ENCODE assay signal across 19 cellular contexts in the genomic region with DNA sequence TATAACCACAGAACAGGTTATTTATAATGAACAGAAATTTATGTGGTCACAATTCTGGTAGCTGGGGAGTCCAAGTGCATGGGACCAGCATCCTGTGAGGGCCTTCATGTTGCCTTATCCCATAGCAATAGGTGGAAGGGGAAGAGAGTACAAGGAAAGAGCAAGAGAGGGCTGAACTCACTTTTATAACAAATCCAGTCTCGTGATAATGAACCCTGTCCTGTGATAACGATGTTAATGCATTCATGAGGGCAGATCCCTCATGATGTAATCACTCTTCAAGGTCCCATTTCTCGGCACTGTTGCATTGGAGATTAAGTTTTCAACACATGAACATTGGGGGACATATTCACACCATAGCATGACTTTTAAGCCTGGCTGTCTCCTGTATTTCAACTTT.
"Had no signal": no experiment of that assay in that cellular context is flagged by ENCODE, and none has a peak within 500 bp of the region (broad histone marks: within the 10 kb centered on the region; RNA-seq: fewer than 3 reads in every experiment).

No MANE protein-coding gene starts in this region.

- H3K9me3 ChIP-seq: body of pancreas, gastrocnemius medialis, psoas muscle, SK-N-SH, upper lobe of right lung had no signal

- H3K9me3 Mint-ChIP-seq: neural progenitor cell had no signal

- H3K36me3 Mint-ChIP-seq: neural progenitor cell; stimulated activated effector memory CD8-positive, alpha-beta T cell treated with anti-CD3 and anti-CD28 coated beads, Interleukin-12 subunit alpha, Interleukin-12 subunit beta, amount 100 ng/mL, for 72 hours had no signal

- H3K36me3 ChIP-seq: gastrocnemius medialis, neural progenitor cell, stomach, upper lobe of right lung had no signal

- DNase-seq: activated CD4-positive, alpha-beta T cell treated with anti-CD3 and anti-CD28 coated beads, Interleukin-2, amount 50 U/mL, for 48 hours; activated gamma-delta T cell treated with Interleukin-2 at 50 U/mL for 16 hours; activated naive CD8-positive, alpha-beta T cell treated with anti-CD3 and anti-CD28 coated beads for 36 hours; cerebellar nuclear complex; effector CD4-positive, alpha-beta T cell; gastrocnemius medialis; left cardiac atrium; psoas muscle; SK-N-SH; stimulated activated CD4-positive, alpha-beta T cell treated with anti-CD3 and anti-CD28 coated beads, Interleukin-4, amount 100 ng/mL, for 1 hour; stomach; upper lobe of right lung had no signal

- H3K4me1 Mint-ChIP-seq: neural progenitor cell had no signal

- FAIRE-seq: TTC549 had no signal

- H3K27ac ChIP-seq: gastrocnemius medialis, neural progenitor cell, psoas muscle, upper lobe of right lung had no signal

- H3K27me3 Mint-ChIP-seq: activated naive CD8-positive, alpha-beta T cell treated with anti-CD3 and anti-CD28 coated beads for 36 hours had no signal

- H3K4me3 Mint-ChIP-seq: activated naive CD8-positive, alpha-beta T cell treated with anti-CD3 and anti-CD28 coated beads for 36 hours; activated T-helper 1 cell treated with anti-CD3 and anti-CD28 coated beads, Interleukin-12 subunit alpha, Interleukin-12 subunit beta, Interleukin-2, Interleukin-4 antibody, amounts not matched to agents 30 ng/mL and 10 ng/mL and 1 ng/mL, durations not matched to agents 14 hours and 24 hours and 36 hours; neural progenitor cell; stimulated activated effector memory CD8-positive, alpha-beta T cell treated with anti-CD3 and anti-CD28 coated beads, Interleukin-12 subunit alpha, Interleukin-12 subunit beta, amount 100 ng/mL, for 72 hours; T-helper 2 cell treated with Interferon-gamma antibody and Interleukin-4, amounts not matched to agents 5 μg/mL and 100 μg/mL, for 36 hours had no signal

- H3K9ac ChIP-seq: neural progenitor cell, SK-N-SH had no signal

- H3K4me2 ChIP-seq: neural progenitor cell, SK-N-SH had no signal

- H3K27me3 ChIP-seq: body of pancreas, gastrocnemius medialis, neural progenitor cell, stomach, upper lobe of right lung had no signal

- H3K4me3 ChIP-seq: body of pancreas, gastrocnemius medialis, lung, neural progenitor cell, psoas muscle, stomach, upper lobe of right lung had no signal

- H3K4me1 ChIP-seq: neural progenitor cell, upper lobe of right lung had no signal

- H3K27ac Mint-ChIP-seq: activated naive CD8-positive, alpha-beta T cell treated with anti-CD3 and anti-CD28 coated beads for 36 hours; activated T-helper 1 cell treated with anti-CD3 and anti-CD28 coated beads, Interleukin-12 subunit alpha, Interleukin-12 subunit beta, Interleukin-2, Interleukin-4 antibody, amounts not matched to agents 30 ng/mL and 10 ng/mL and 1 ng/mL, durations not matched to agents 14 hours and 24 hours and 36 hours; neural progenitor cell; stimulated activated effector memory CD8-positive, alpha-beta T cell treated with anti-CD3 and anti-CD28 coated beads, Interleukin-12 subunit alpha, Interleukin-12 subunit beta, amount 100 ng/mL, for 72 hours; T-helper 2 cell treated with Interferon-gamma antibody and Interleukin-4, amounts not matched to agents 5 μg/mL and 100 μg/mL, for 36 hours had no signal

- ATAC-seq: gastrocnemius medialis; psoas muscle; stimulated activated effector memory CD8-positive, alpha-beta T cell treated with anti-CD3 and anti-CD28 coated beads, Interleukin-12 subunit alpha, Interleukin-12 subunit beta, amount 100 ng/mL, for 72 hours had no signal
